ENCODE assay signal across 24 cellular contexts in the genomic region with DNA sequence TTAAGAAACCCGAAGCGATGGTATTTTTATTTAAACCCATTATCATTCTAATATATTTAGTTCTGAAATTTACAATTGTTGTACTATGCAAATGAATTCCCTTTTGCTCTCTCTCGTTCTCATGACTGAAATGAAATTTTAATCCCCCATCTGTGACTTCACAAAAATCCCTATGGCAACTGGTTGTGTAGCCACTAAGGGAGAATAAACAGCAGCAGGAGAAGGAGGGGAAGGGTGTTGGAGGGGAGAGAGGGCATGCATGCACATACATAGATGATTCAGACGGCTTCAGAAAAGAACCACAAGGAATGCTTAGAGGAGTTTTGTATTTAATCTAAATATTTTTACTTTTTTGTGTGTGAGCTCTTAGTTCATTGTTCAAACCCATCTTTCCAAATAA. TPM values are rescaled to one million over a fixed set of nuclear protein-coding genes. Genes with fewer than 3 reads are reported as not detected.
DNase-seq lines count a peak whose midpoint lies in the region; ATAC-seq and TF ChIP-seq lines count a peak whose summit lies in the region.
"Had no signal": no experiment of that assay in that cellular context is flagged by ENCODE, and none has a peak within 500 bp of the region (broad histone marks: within the 10 kb centered on the region; RNA-seq: fewer than 3 reads in every experiment).

No MANE protein-coding gene starts in this region.

- no peak overlapping the region for H4K8ac ChIP-seq in mesendoderm (ENCODE audit: low read depth, low read length)

- no peak overlapping the region for H3K18ac ChIP-seq in mesendoderm (ENCODE audit: low read length)

- H3K23ac ChIP-seq in mesendoderm (ENCODE audit: low read length): no peak overlapping the region

- no peaks in the 10 kb centered on the region for H3K27me3 ChIP-seq in mesendoderm (ENCODE audit: insufficient read depth, low read length, poor library complexity)
- H3K27me3 ChIP-seq: spleen, vagina had no signal

- H3K4me3 Mint-ChIP-seq in brain: peak overlapping the region in 1 of 5 experiments; percentile 22
- no peak overlapping the region for H3K4me3 Mint-ChIP-seq in T-helper 17 cell
- H3K4me3 Mint-ChIP-seq: activated CD8-positive, alpha-beta T cell treated with anti-CD3 and anti-CD28 coated beads for 36 hours; activated naive CD4-positive, alpha-beta T cell treated with anti-CD3 and anti-CD28 coated beads, Interleukin-2, amount 50 U/mL, for 24 hours; activated T-cell treated with anti-CD3 and anti-CD28 coated beads, Interleukin-2, amount 50 U/mL, for 24 hours; dendritic cell treated with granulocyte-macrophage colony-stimulating factor and Interleukin-4, amounts not matched to agents 40 ng/mL and 50 ng/mL, for 4 days; immature natural killer cell; naive thymus-derived CD8-positive, alpha-beta T cell had no signal

- H3K36me3 Mint-ChIP-seq in brain (peaks cover 13% of the 10 kb centered on the region), T-helper 17 cell (ENCODE audit: low read depth) (no peaks in the 10 kb centered on the region)
- H3K36me3 Mint-ChIP-seq: activated naive CD4-positive, alpha-beta T cell treated with anti-CD3 and anti-CD28 coated beads, Interleukin-2, amount 50 U/mL, for 24 hours; immature natural killer cell had no signal

- TF ChIP-seq CTCF in brain (conservative IDR thresholded peaks at IDR 0.05): no peak

- no peak overlapping the region for H3K4me3 ChIP-seq in mesendoderm (ENCODE audit: low read length)
- H3K4me3 ChIP-seq: spleen, vagina had no signal

- H4K5ac ChIP-seq in mesendoderm (ENCODE audit: low read length): no peak overlapping the region

- H3K27me3 Mint-ChIP-seq in brain: no peaks in the 10 kb centered on the region
- H3K27me3 Mint-ChIP-seq in T-helper 17 cell: no peaks in the 10 kb centered on the region
- H3K27me3 Mint-ChIP-seq: activated CD8-positive, alpha-beta T cell treated with anti-CD3 and anti-CD28 coated beads for 36 hours; activated naive CD4-positive, alpha-beta T cell treated with anti-CD3 and anti-CD28 coated beads, Interleukin-2, amount 50 U/mL, for 24 hours; activated T-cell treated with anti-CD3 and anti-CD28 coated beads, Interleukin-2, amount 50 U/mL, for 24 hours; dendritic cell treated with granulocyte-macrophage colony-stimulating factor and Interleukin-4, amounts not matched to agents 40 ng/mL and 50 ng/mL, for 4 days; progenitor cell of endocrine pancreas had no signal

- no peak overlapping the region for H3K4ac ChIP-seq in mesendoderm (ENCODE audit: low read depth, low read length)

- no peaks in the 10 kb centered on the region for H3K9me3 ChIP-seq in T-helper 17 cell (ENCODE audit: control insufficient read depth, low read length, poor library complexity, severe bottlenecking)
- H3K9me3 ChIP-seq: vagina had no signal

- no peak overlapping the region for H3K56ac ChIP-seq in mesendoderm (ENCODE audit: low read length)

- no peak overlapping the region for H2BK5ac ChIP-seq in mesendoderm (ENCODE audit: low read length)

- no peak overlapping the region for H3K27ac ChIP-seq in mesendoderm (ENCODE audit: low read depth, low read length)
- H3K27ac ChIP-seq: spleen, vagina had no signal

- H3K79me2 ChIP-seq in mesendoderm (ENCODE audit: control insufficient read depth, insufficient read depth, low read length): no peaks in the 10 kb centered on the region

- ATAC-seq in T-helper 17 cell: no peak
- ATAC-seq: activated CD8-positive, alpha-beta T cell treated with anti-CD3 and anti-CD28 coated beads for 36 hours; naive thymus-derived CD8-positive, alpha-beta T cell; Right ventricle myocardium inferior had no signal

- H2AK5ac ChIP-seq in mesendoderm (ENCODE audit: low read length): no peak overlapping the region

- H3K9ac ChIP-seq in mesendoderm (ENCODE audit: low read length): no peak overlapping the region

- no peaks in the 10 kb centered on the region for H3K4me1 ChIP-seq in mesendoderm (ENCODE audit: control insufficient read depth, low read depth, low read length)
- H3K4me1 ChIP-seq: spleen, vagina had no signal

- H3K9me3 Mint-ChIP-seq in brain: peaks cover 6 to 14% (median 6%) of the 10 kb centered on the region in 5 experiments
- H3K9me3 Mint-ChIP-seq: activated naive CD4-positive, alpha-beta T cell treated with anti-CD3 and anti-CD28 coated beads, Interleukin-2, amount 50 U/mL, for 24 hours; dendritic cell treated with granulocyte-macrophage colony-stimulating factor and Interleukin-4, amounts not matched to agents 40 ng/mL and 50 ng/mL, for 4 days had no signal

- no peak overlapping the region for H2BK120ac ChIP-seq in mesendoderm (ENCODE audit: low read depth, low read length)

- DNase-seq in EH (ENCODE audit: low read depth) (peak; percentile 25), NCI-H2171 (lab: John Stamatoyannopoulos, UW) (peak; percentile 4), mesendoderm (peak; percentile 61), EL (no peak), T-helper 17 cell (no peak), putamen (ENCODE audit: low spot score) (no peak)
- no peak for DNase-seq in effector CD8-positive, alpha-beta T cell (lab: John Stamatoyannopoulos, UW)
- DNase-seq: activated CD8-positive, alpha-beta T cell treated with anti-CD3 and anti-CD28 coated beads for 36 hours; activated T-cell treated with anti-CD3 and anti-CD28 coated beads, Interleukin-2, amount 50 U/mL, for 24 hours; erythroblast; head of caudate nucleus; immature natural killer cell; Karpas-422; mammary epithelial cell; naive thymus-derived CD8-positive, alpha-beta T cell; NCI-H1105; spleen; T-helper 1 cell had no signal

- no peaks in the 10 kb centered on the region for H3K36me3 ChIP-seq in mesendoderm (ENCODE audit: control insufficient read depth, insufficient read depth, low read length)
- H3K36me3 ChIP-seq: spleen, vagina had no signal

- H3K27ac Mint-ChIP-seq in brain (peak overlapping the region in 3 of 5 experiments; percentile 28 to 84 (median 33)), T-helper 17 cell (no peak overlapping the region)
- H3K27ac Mint-ChIP-seq: activated CD8-positive, alpha-beta T cell treated with anti-CD3 and anti-CD28 coated beads for 36 hours; activated naive CD4-positive, alpha-beta T cell treated with anti-CD3 and anti-CD28 coated beads, Interleukin-2, amount 50 U/mL, for 24 hours; activated T-cell treated with anti-CD3 and anti-CD28 coated beads, Interleukin-2, amount 50 U/mL, for 24 hours; dendritic cell treated with granulocyte-macrophage colony-stimulating factor and Interleukin-4, amounts not matched to agents 40 ng/mL and 50 ng/mL, for 4 days; immature natural killer cell; naive thymus-derived CD8-positive, alpha-beta T cell; progenitor cell of endocrine pancreas had no signal

- H3K4me1 Mint-ChIP-seq in brain: peaks cover 19% of the 10 kb centered on the region
- no peaks in the 10 kb centered on the region for H3K4me1 Mint-ChIP-seq in T-helper 17 cell
- H3K4me1 Mint-ChIP-seq: activated naive CD4-positive, alpha-beta T cell treated with anti-CD3 and anti-CD28 coated beads, Interleukin-2, amount 50 U/mL, for 24 hours; immature natural killer cell; naive thymus-derived CD8-positive, alpha-beta T cell had no signal

- H3K4me2 ChIP-seq in mesendoderm (ENCODE audit: low read length): no peak overlapping the region

- no peak overlapping the region for H2BK15ac ChIP-seq in mesendoderm (replicated peaks; ENCODE audit: low read depth)

- no CpG with 5 or more reads among the region's 4 CpGs for WGBS in mesendoderm (ENCODE audit: extremely low coverage, insufficient coverage, low lambda C conversion rate)

- H3K79me1 ChIP-seq in mesendoderm (ENCODE audit: low read length): no peaks in the 10 kb centered on the region

RNA-seq across cellular contexts. Expression of gene CPS1, which starts 36.8 kb away (rescaled TPM):
- 1.5 TPM for polyA plus RNA-seq in brain (ENCODE audit: insufficient read depth, low read depth, low replicate concordance)
- polyA plus RNA-seq in mesendoderm (2013, experiment 1 of 2): 12.4 TPM
- 11.0 TPM for polyA plus RNA-seq in mesendoderm (2013, experiment 2 of 2)
- under 1 TPM; 0.63 to 0.67 TPM for total RNA-seq in T-helper 17 cell
- polyA plus RNA-seq: immature natural killer cell had no signal

Comparison
In these comparisons a context has a peak if more than half of its experiments do, and no peak if none do; other contexts are left out.
1. DNase-seq: peak in EH (single experiment), NCI-H2171 (single experiment) and mesendoderm (single experiment); none in EL (single experiment), T-helper 17 cell (0 of 3), effector CD8-positive, alpha-beta T cell (single experiment) and putamen (single experiment).